9 cellular contexts compared by ENCODE assay signal in the genomic region with DNA sequence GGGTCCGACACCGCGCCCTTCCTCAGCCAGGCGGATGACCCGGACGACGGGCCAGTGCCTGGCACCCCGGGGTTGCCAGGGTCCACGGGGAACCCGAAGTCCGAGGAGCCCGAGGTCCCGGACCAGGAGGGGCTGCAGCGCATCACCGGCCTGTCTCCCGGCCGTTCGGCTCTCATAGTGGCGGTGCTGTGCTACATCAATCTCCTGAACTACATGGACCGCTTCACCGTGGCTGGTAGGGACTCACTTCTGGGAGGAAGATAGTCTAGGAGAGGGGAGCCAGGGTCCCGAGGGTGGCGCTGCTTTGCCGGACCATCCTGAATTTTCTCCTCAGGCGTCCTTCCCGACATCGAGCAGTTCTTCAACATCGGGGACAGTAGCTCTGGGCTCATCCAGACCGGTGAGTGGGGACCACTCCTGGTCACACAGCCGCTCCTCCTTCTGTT. TPM values are rescaled to one million over a fixed set of nuclear protein-coding genes. Genes with fewer than 3 reads are reported as not detected.
A peak's percentile ranks its signal among the peaks of the same experiment; 100 is the strongest.
DNase-seq lines count a peak whose midpoint lies in the region; ATAC-seq and TF ChIP-seq lines count a peak whose summit lies in the region.
"Had no signal": no experiment of that assay in that cellular context is flagged by ENCODE, and none has a peak within 500 bp of the region (broad histone marks: within the 10 kb centered on the region; RNA-seq: fewer than 3 reads in every experiment).

No MANE protein-coding gene starts in this region.

- peak overlapping the region; percentile 70 for H3K9ac ChIP-seq in DND-41 (ENCODE audit: low read depth, low read length)

- H4K20me1 ChIP-seq in DND-41 (ENCODE audit: insufficient read depth, low read length) = no peaks in the 10 kb centered on the region

- no peaks in the 10 kb centered on the region for H3K9me3 ChIP-seq in DND-41 (ENCODE audit: insufficient read depth, low read length, severe bottlenecking)
- no peaks in the 10 kb centered on the region for H3K9me3 ChIP-seq in suprapubic skin

- peak overlapping the region; percentile 89 to 90 for H3K27ac Mint-ChIP-seq in activated naive CD4-positive, alpha-beta T cell treated with anti-CD3 and anti-CD28 coated beads, Interleukin-2, amount 50 U/mL, for 72 hours
- H3K27ac Mint-ChIP-seq in immature natural killer cell = peak overlapping the region in 5 of 6 donors; percentile 76 to 96 (median 81)

- no peaks in the 10 kb centered on the region for H3K27me3 ChIP-seq in DND-41 (ENCODE audit: insufficient read depth, low read length, poor library complexity)
- H3K27me3 ChIP-seq in suprapubic skin = no peaks in the 10 kb centered on the region

- H3K4me1 Mint-ChIP-seq in immature natural killer cell = peaks cover 30 to 37% of the 10 kb centered on the region in 2 donors

- peaks cover 5 to 6% of the 10 kb centered on the region in 2 donors for H3K36me3 Mint-ChIP-seq in activated naive CD4-positive, alpha-beta T cell treated with anti-CD3 and anti-CD28 coated beads, Interleukin-2, amount 50 U/mL, for 72 hours
- H3K36me3 Mint-ChIP-seq in immature natural killer cell = peaks cover 4 to 8% (median 5%) of the 10 kb centered on the region in 3 donors

- no peaks in the 10 kb centered on the region for H3K9me3 Mint-ChIP-seq in activated naive CD4-positive, alpha-beta T cell treated with anti-CD3 and anti-CD28 coated beads, Interleukin-2, amount 50 U/mL, for 72 hours
- H3K9me3 Mint-ChIP-seq in immature natural killer cell = no peaks in the 10 kb centered on the region

- 5% methylated on average over 12 of the region's 30 CpGs for WGBS in suprapubic skin

- H3K27me3 Mint-ChIP-seq in immature natural killer cell (ENCODE audit: low read depth in 3 of 3) = peaks cover 6 to 15% (median 11%) of the 10 kb centered on the region in 3 donors

- peak overlapping the region; percentile 46 to 92 for H3K4me3 ChIP-seq in DND-41 (ENCODE audit: low read depth in 1 of 2, low read length in 2 of 2)
- peak overlapping the region; percentile 98 for H3K4me3 ChIP-seq in suprapubic skin

- no peak for TF ChIP-seq POLR2A in suprapubic skin (IDR thresholded peaks at IDR 0.05)

- ATAC-seq in DND-41 (ENCODE audit: insufficient read depth, low read depth) (no peak), HG02885 (IDR thresholded peaks at IDR 0.05; ENCODE audit: poor library complexity, unreplicated experiment) (peak; percentile 10)
- peak in 1 of 2 donors; percentile 5 for ATAC-seq in activated naive CD4-positive, alpha-beta T cell treated with anti-CD3 and anti-CD28 coated beads, Interleukin-2, amount 50 U/mL, for 72 hours

- peak overlapping the region; percentile 93 for H2AFZ ChIP-seq in DND-41 (ENCODE audit: low read depth, low read length)

- TF ChIP-seq CTCF in DND-41 (IDR thresholded peaks at IDR 0.05; ENCODE audit: borderline replicate concordance, extremely low read depth, low read length, poor library complexity, severe bottlenecking) (no peak), suprapubic skin (IDR thresholded peaks at IDR 0.05) (no peak)

- DNase-seq in DND-41 = no peak
- DNase-seq in activated naive CD4-positive, alpha-beta T cell treated with anti-CD3 and anti-CD28 coated beads, Interleukin-2, amount 50 U/mL, for 72 hours (ENCODE audit: low spot score in 2 of 2) = no peak
- no peak for DNase-seq in immature natural killer cell
- DNase-seq in suprapubic skin (ENCODE audit: low spot score in 2 of 2) = no peak
- DNase-seq in SW 1271 (lab: John Stamatoyannopoulos, UW) = no peak
- DNase-seq in NCI-H2107 (lab: John Stamatoyannopoulos, UW) = no peak
- DNase-seq in HuH-7 (ENCODE audit: low spot score) = no peak

- H3K36me3 ChIP-seq in DND-41 (ENCODE audit: insufficient read depth, low read length) = peaks cover 23% of the 10 kb centered on the region
- H3K36me3 ChIP-seq in suprapubic skin = peaks cover 26% of the 10 kb centered on the region

- H3K4me2 ChIP-seq in DND-41 (ENCODE audit: insufficient read depth, low read length) = peak overlapping the region; percentile 93

- no peak for TF ChIP-seq EP300 in suprapubic skin (IDR thresholded peaks at IDR 0.05)

- H3K4me3 Mint-ChIP-seq in immature natural killer cell = peak overlapping the region; percentile 93 to 99 (median 97)

- H3K79me2 ChIP-seq in DND-41 (ENCODE audit: insufficient read depth, low read length) = peaks cover 28% of the 10 kb centered on the region

- H3K27ac ChIP-seq in DND-41 (ENCODE audit: low read length) = peak overlapping the region; percentile 57
- peak overlapping the region; percentile 82 for H3K27ac ChIP-seq in suprapubic skin

- peaks cover 32% of the 10 kb centered on the region for H3K4me1 ChIP-seq in DND-41 (ENCODE audit: insufficient read depth, low read length)
- peaks cover 23% of the 10 kb centered on the region for H3K4me1 ChIP-seq in suprapubic skin

RNA-seq across cellular contexts. Expression of a gene that starts 0.6 kb away (rescaled TPM):
- total RNA-seq in activated naive CD4-positive, alpha-beta T cell treated with anti-CD3 and anti-CD28 coated beads, Interleukin-2, amount 50 U/mL, for 72 hours = 10 to 100 TPM; 16.3 to 19.9 TPM
- polyA plus RNA-seq in immature natural killer cell = 10 to 100 TPM; 21.1 to 53.1 (median 30.2) TPM
- 10 to 100 TPM; 26.0 to 42.8 (median 32.7) TPM for total RNA-seq in suprapubic skin

RNA-seq across cellular contexts. Expression of a gene that starts 9.7 kb away (rescaled TPM):
- total RNA-seq in activated naive CD4-positive, alpha-beta T cell treated with anti-CD3 and anti-CD28 coated beads, Interleukin-2, amount 50 U/mL, for 72 hours = 100 to 1,000 TPM; 171 to 440 TPM
- 100 to 1,000 TPM; 198 to 343 (median 220) TPM for polyA plus RNA-seq in immature natural killer cell
- total RNA-seq in suprapubic skin = 10 to 100 TPM in 2 of 4 donors, 1 to 10 TPM in 2; 1.3 to 17.9 (median 9.9) TPM

RNA-seq across cellular contexts. Expression of a gene that starts 24.4 kb away (rescaled TPM):
- total RNA-seq in activated naive CD4-positive, alpha-beta T cell treated with anti-CD3 and anti-CD28 coated beads, Interleukin-2, amount 50 U/mL, for 72 hours = 10 to 100 TPM; 94.5 to 96.8 TPM
- polyA plus RNA-seq in immature natural killer cell = 10 to 100 TPM; 22.2 to 37.3 (median 33.0) TPM
- total RNA-seq in suprapubic skin = 10 to 100 TPM; 26.4 to 65.3 (median 35.1) TPM

RNA-seq across cellular contexts. Expression of a gene that starts 43.4 kb away (rescaled TPM):
- total RNA-seq in activated naive CD4-positive, alpha-beta T cell treated with anti-CD3 and anti-CD28 coated beads, Interleukin-2, amount 50 U/mL, for 72 hours = 1 to 10 TPM in 1 of 2 donors, under 1 TPM in 1; 0.32 to 1.2 TPM
- under 1 TPM; 0.18 to 0.29 (median 0.27) TPM for polyA plus RNA-seq in immature natural killer cell
- total RNA-seq in suprapubic skin = 1 to 10 TPM in 1 of 4 donors, under 1 TPM in 1, not detected in 2; 0.47 to 2.0 TPM
- total RNA-seq: M059J had no signal

RNA-seq across cellular contexts. Expression of a gene that starts 50.1 kb away (rescaled TPM):
- 10 to 100 TPM; 20.7 to 25.1 TPM for total RNA-seq in activated naive CD4-positive, alpha-beta T cell treated with anti-CD3 and anti-CD28 coated beads, Interleukin-2, amount 50 U/mL, for 72 hours
- 10 to 100 TPM in 1 of 3 donors, 1 to 10 TPM in 2; 6.3 to 13.9 (median 9.6) TPM for polyA plus RNA-seq in immature natural killer cell
- total RNA-seq in suprapubic skin = 100 to 1,000 TPM in 1 of 4 donors, 10 to 100 TPM in 3; 66.7 to 108 (median 81.5) TPM

Comparison
In these comparisons a context has a peak if more than half of its experiments do, and no peak if none do; other contexts are left out.
1. RNA of a gene that starts 9.7 kb away (total RNA-seq): 171 to 440 TPM in activated naive CD4-positive, alpha-beta T cell treated with anti-CD3 and anti-CD28 coated beads, Interleukin-2, amount 50 U/mL, for 72 hours; 1.3 to 17.9 TPM in suprapubic skin; every median in the first group is over 4 times any median in the second.